In genomic region chr14:64464695-64465094, GRCh38 we compare ENCODE assay signal across 8 cellular contexts. TPM values are rescaled to one million over a fixed set of nuclear protein-coding genes. Genes with fewer than 3 reads are reported as not detected.
DNase-seq lines count a peak whose midpoint lies in the region; ATAC-seq and TF ChIP-seq lines count a peak whose summit lies in the region.

No MANE protein-coding gene starts in this region.

- no peak for ATAC-seq in GM18861 (IDR thresholded peaks at IDR 0.05; ENCODE audit: unreplicated experiment)

- peak overlapping the region; percentile 78 for H3K4me3 Mint-ChIP-seq in activated CD4-positive, alpha-beta memory T cell treated with anti-CD3 and anti-CD28 coated beads, Interleukin-2, amount 10 ng/mL, durations not matched to agents 7 days and 5 days

- TF ChIP-seq CTCF in HL-60 (IDR thresholded peaks at IDR 0.05; ENCODE audit: insufficient read depth, low read length), result no peak
- no peak for TF ChIP-seq CTCF in suprapubic skin (IDR thresholded peaks at IDR 0.05)

- no peak overlapping the region for H3K27ac ChIP-seq in HL-60 (replicated peaks)
- no peak overlapping the region for H3K27ac ChIP-seq in iPS-20b (ENCODE audit: low read length)
- H3K27ac ChIP-seq in suprapubic skin, result no peak overlapping the region

- TF ChIP-seq POLR2A in suprapubic skin (IDR thresholded peaks at IDR 0.05), result no peak

- WGBS in suprapubic skin, result 16% methylated on average over 7 of the region's 7 CpGs

- no peak for TF ChIP-seq EP300 in suprapubic skin (IDR thresholded peaks at IDR 0.05)

- peaks cover 14% of the 10 kb centered on the region for H3K36me3 Mint-ChIP-seq in activated CD4-positive, alpha-beta memory T cell treated with anti-CD3 and anti-CD28 coated beads, Interleukin-2, amount 10 ng/mL, durations not matched to agents 7 days and 5 days (ENCODE audit: low read depth)

- H3K9ac ChIP-seq in iPS-20b (ENCODE audit: low read depth, low read length), result peak overlapping the region; percentile 70; the same call in 1 of the 2 replicates

- no peaks in the 10 kb centered on the region for H3K9me3 Mint-ChIP-seq in activated CD4-positive, alpha-beta memory T cell treated with anti-CD3 and anti-CD28 coated beads, Interleukin-2, amount 10 ng/mL, durations not matched to agents 7 days and 5 days

- H3K27me3 ChIP-seq in HL-60 (ENCODE audit: insufficient read depth, poor library complexity, severe bottlenecking) (no peaks in the 10 kb centered on the region), iPS-20b (ENCODE audit: insufficient read depth, low read length) (peaks cover 8% of the 10 kb centered on the region), suprapubic skin (no peaks in the 10 kb centered on the region)

- H3K27ac Mint-ChIP-seq in activated CD4-positive, alpha-beta memory T cell treated with anti-CD3 and anti-CD28 coated beads, Interleukin-2, amount 10 ng/mL, durations not matched to agents 7 days and 5 days, result no peak overlapping the region

- CTCF ChIA-PET in activated CD4-positive, alpha-beta memory T cell treated with anti-CD3 and anti-CD28 coated beads, Interleukin-2, amount 10 ng/mL, durations not matched to agents 7 days and 5 days (lab: Charles Lee), result interaction anchor here (1.5 to 1.7 kb wide), 2 partner anchors 35 to 46 kb away, joined by 6 to 9 read pairs; no protein-coding TSS in a partner anchor

- peaks cover 5% of the 10 kb centered on the region; the same call in 1 of the 2 replicates for H3K4me1 ChIP-seq in iPS-20b (ENCODE audit: insufficient read depth, low read length)
- peaks cover 13% of the 10 kb centered on the region for H3K4me1 ChIP-seq in suprapubic skin

- peaks cover 35% of the 10 kb centered on the region for H3K4me1 Mint-ChIP-seq in activated CD4-positive, alpha-beta memory T cell treated with anti-CD3 and anti-CD28 coated beads, Interleukin-2, amount 10 ng/mL, durations not matched to agents 7 days and 5 days

- POLR2A ChIA-PET in activated CD4-positive, alpha-beta memory T cell treated with anti-CD3 and anti-CD28 coated beads, Interleukin-2, amount 10 ng/mL, durations not matched to agents 7 days and 5 days (lab: Charles Lee), result interaction anchor here (1.2 to 3.2 kb wide), 3 partner anchors 19 to 79 kb away, joined by 3 to 15 read pairs (median 10); partner anchors contain the start of gene ZBTB1

- H3K9me3 ChIP-seq in iPS-20b (ENCODE audit: insufficient read depth, low read depth, low read length), result no peaks in the 10 kb centered on the region
- H3K9me3 ChIP-seq in suprapubic skin, result no peaks in the 10 kb centered on the region

- H3K4me3 ChIP-seq in HL-60 (replicated peaks; ENCODE audit: insufficient read depth, low read length), result peak overlapping the region; percentile 38
- peak overlapping the region; percentile 83 for H3K4me3 ChIP-seq in iPS-20b (ENCODE audit: low read length)
- H3K4me3 ChIP-seq in suprapubic skin, result peak overlapping the region; percentile 79

- H3K36me3 ChIP-seq in iPS-20b (ENCODE audit: insufficient read depth, low read depth, low read length) (peaks cover 14% of the 10 kb centered on the region; the same call in 1 of the 2 replicates), suprapubic skin (no peaks in the 10 kb centered on the region)

- DNase-seq in DMS79 treated with DMSO at 0.1 percent for 48 hours (lab: John Stamatoyannopoulos, UW) (peak; percentile 88), HL-60 (ENCODE audit: low read depth in 1 of 2, low spot score in 1 of 2) (no peak), suprapubic skin (ENCODE audit: low spot score in 2 of 2) (no peak), amniotic stem cell (lab: John Stamatoyannopoulos, UW) (no peak), GOT3 (lab: John Stamatoyannopoulos, UW) (no peak)
- no peak for DNase-seq in activated CD4-positive, alpha-beta memory T cell treated with anti-CD3 and anti-CD28 coated beads, Interleukin-2, amount 10 ng/mL, durations not matched to agents 7 days and 5 days

- peaks cover 4% of the 10 kb centered on the region for H3K27me3 Mint-ChIP-seq in activated CD4-positive, alpha-beta memory T cell treated with anti-CD3 and anti-CD28 coated beads, Interleukin-2, amount 10 ng/mL, durations not matched to agents 7 days and 5 days

RNA-seq across cellular contexts. Expression of gene AKAP5, which starts 0.6 kb away (rescaled TPM):
- total RNA-seq in activated CD4-positive, alpha-beta memory T cell treated with anti-CD3 and anti-CD28 coated beads, Interleukin-2, amount 10 ng/mL, durations not matched to agents 7 days and 5 days, result under 1 TPM; 0.88 TPM
- total RNA-seq in suprapubic skin, result under 1 TPM; 0.08 to 0.56 (median 0.34) TPM

RNA-seq across cellular contexts. Expression of gene ZBTB25, which starts 38.9 kb away (rescaled TPM):
- total RNA-seq in activated CD4-positive, alpha-beta memory T cell treated with anti-CD3 and anti-CD28 coated beads, Interleukin-2, amount 10 ng/mL, durations not matched to agents 7 days and 5 days, result 10 to 100 TPM; 38.8 to 40.5 TPM
- total RNA-seq in suprapubic skin, result 10 to 100 TPM in 3 of 4 donors, 1 to 10 TPM in 1; 5.9 to 29.9 (median 11.4) TPM

RNA-seq across cellular contexts. Expression of gene ZBTB1, which starts 39.9 kb away (rescaled TPM):
- total RNA-seq in activated CD4-positive, alpha-beta memory T cell treated with anti-CD3 and anti-CD28 coated beads, Interleukin-2, amount 10 ng/mL, durations not matched to agents 7 days and 5 days, result 10 to 100 TPM; 81.2 to 86.1 TPM
- total RNA-seq in suprapubic skin, result 100 to 1,000 TPM in 1 of 4 donors, 10 to 100 TPM in 3; 33.4 to 129 (median 59.8) TPM
